26 cellular contexts compared by ENCODE assay signal in genomic region chr19:51837145-51837544, GRCh38.
"Had no signal": no experiment of that assay in that cellular context is flagged by ENCODE, and none has a peak within 500 bp of the region (broad histone marks: within the 10 kb centered on the region; RNA-seq: fewer than 3 reads in every experiment).

No MANE protein-coding gene starts in this region.

- H3K9me3 ChIP-seq: thoracic aorta, thyroid gland, tibial artery, upper lobe of right lung, uterus, vagina had no signal

- H3K4me1 ChIP-seq: stomach, suprapubic skin, thyroid gland, tibial artery, tibial nerve, transverse colon, upper lobe of left lung, upper lobe of right lung, uterus, vagina had no signal

- ATAC-seq: stimulated activated effector memory CD8-positive, alpha-beta T cell treated with anti-CD3 and anti-CD28 coated beads, Interleukin-12 subunit alpha, Interleukin-12 subunit beta, amount 100 ng/mL, for 72 hours; stimulated activated memory B cell treated with anti-CD40 and anti-IgM and Interleukin-4, amounts not matched to agents 10 μg/mL and 1 μg/mL and 100 μg/mL, for 72 hours; stimulated activated naive B cell treated with anti-CD40 and anti-IgM and Interleukin-4, amounts not matched to agents 10 μg/mL and 1 μg/mL and 100 μg/mL, for 72 hours; stimulated activated naive CD8-positive, alpha-beta T cell treated with anti-CD3 and anti-CD28 coated beads, Interleukin-15, amount 100 ng/mL, for 72 hours; stimulated activated naive CD8-positive, alpha-beta T cell treated with anti-CD3 and anti-CD28 coated beads, Interleukin-15, Interleukin-2, amounts not matched to agents 100 U/mL and 50 U/mL, for 24 hours; upper lobe of right lung had no signal

- H3K36me3 ChIP-seq: suprapubic skin, thoracic aorta, thyroid gland, transverse colon, upper lobe of left lung, upper lobe of right lung, uterus, vagina had no signal

- H3K4me3 ChIP-seq: stomach, suprapubic skin, thoracic aorta, thyroid gland, tibial artery, tibial nerve, transverse colon, upper lobe of left lung, upper lobe of right lung, uterus, vagina had no signal

- H3K27me3 ChIP-seq: stomach, suprapubic skin, thyroid gland, tibial artery, tibial nerve, transverse colon, upper lobe of left lung, upper lobe of right lung, uterus, vagina had no signal

- H3K27ac ChIP-seq: stomach, suprapubic skin, thoracic aorta, thyroid gland, tibial artery, tibial nerve, transverse colon, upper lobe of left lung, upper lobe of right lung, uterus, vagina had no signal

- DNase-seq: stimulated activated CD4-positive, alpha-beta T cell treated with anti-CD3 and anti-CD28 coated beads, Interleukin-2, amount 100 ng/mL, for 48 hours; stimulated activated CD4-positive, alpha-beta T cell treated with anti-CD3 and anti-CD28 coated beads, Interleukin-4, amount 100 ng/mL, for 1 hour; stimulated activated CD4-positive, alpha-beta T cell treated with anti-CD3 and anti-CD28 coated beads, Interleukin-4, amount 100 ng/mL, for 24 hours; stimulated activated CD4-positive, alpha-beta T cell treated with anti-CD3 and anti-CD28 coated beads, Interleukin-4, amount 100 ng/mL, for 4 hours; stimulated activated CD8-positive, alpha-beta memory T cell treated with anti-CD3 and anti-CD28 coated beads, Interleukin-4, amount 100 ng/mL, for 48 hours; stimulated activated naive B cell treated with anti-CD40 and anti-IgM and Interleukin-4, amounts not matched to agents 10 μg/mL and 1 μg/mL and 100 μg/mL, for 72 hours; stimulated activated naive CD4-positive, alpha-beta T cell; stimulated activated naive CD4-positive, alpha-beta T cell treated with Interleukin-2 at 50 U/mL for 16 hours; stimulated activated naive CD8-positive, alpha-beta T cell treated with anti-CD3 and anti-CD28 coated beads, Interleukin-15, amount 100 ng/mL, for 72 hours; stimulated activated naive CD8-positive, alpha-beta T cell treated with anti-CD3 and anti-CD28 coated beads, Interleukin-15, Interleukin-2, amounts not matched to agents 100 U/mL and 50 U/mL, for 24 hours; stomach; substantia nigra; thyroid gland; tibial artery; transverse colon; trophoblast cell; upper lobe of left lung; upper lobe of right lung; uterus had no signal

- FAIRE-seq: urothelium cell line had no signal
